Comparison of ENCODE assay signal across 1 cellular context in genomic region chr16:69935278-69935711, GRCh38.
TF ChIP-seq lines count a peak whose summit lies in the region.

No MANE protein-coding gene starts in this region.

TF ChIP-seq in H1, 55 proteins besides CTCF, POLR2A, EP300 and RAD21:
- no peak for TF ChIP-seq E2F6 (IDR thresholded peaks at IDR 0.05)
- no peak for TF ChIP-seq TCF12 (IDR thresholded peaks at IDR 0.05; ENCODE audit: low read depth, low read length)
- no peak for TF ChIP-seq ZNF274 (IDR thresholded peaks at IDR 0.05; ENCODE audit: borderline replicate concordance, extremely low read depth, low read length)
- TF ChIP-seq CTBP2 (IDR thresholded peaks at IDR 0.05; ENCODE audit: borderline replicate concordance, insufficient read depth, insufficient read length, low read length) = no peak
- no peak for TF ChIP-seq KDM1A (IDR thresholded peaks at IDR 0.05; ENCODE audit: borderline replicate concordance, low read length)
- no peak for TF ChIP-seq RNF2 (IDR thresholded peaks at IDR 0.05; ENCODE audit: borderline replicate concordance, low read depth, low read length, missing control alignments, poor library complexity, severe bottlenecking)
- TF ChIP-seq TAF7 (optimal IDR thresholded peaks at IDR 0.05; ENCODE audit: borderline replicate concordance, low read depth, low read length) = no peak
- no peak for TF ChIP-seq ATF3 (IDR thresholded peaks at IDR 0.05; ENCODE audit: insufficient read depth, low read depth, low read length)
- no peak for TF ChIP-seq HDAC6 (IDR thresholded peaks at IDR 0.05; ENCODE audit: low read depth, low read length)
- TF ChIP-seq EZH2 (IDR thresholded peaks at IDR 0.05; ENCODE audit: low read depth, low read length, severe bottlenecking) = no peak
- TF ChIP-seq CHD1 (IDR thresholded peaks at IDR 0.05; ENCODE audit: low read depth, low read length) = no peak
- TF ChIP-seq, protein P1, sequence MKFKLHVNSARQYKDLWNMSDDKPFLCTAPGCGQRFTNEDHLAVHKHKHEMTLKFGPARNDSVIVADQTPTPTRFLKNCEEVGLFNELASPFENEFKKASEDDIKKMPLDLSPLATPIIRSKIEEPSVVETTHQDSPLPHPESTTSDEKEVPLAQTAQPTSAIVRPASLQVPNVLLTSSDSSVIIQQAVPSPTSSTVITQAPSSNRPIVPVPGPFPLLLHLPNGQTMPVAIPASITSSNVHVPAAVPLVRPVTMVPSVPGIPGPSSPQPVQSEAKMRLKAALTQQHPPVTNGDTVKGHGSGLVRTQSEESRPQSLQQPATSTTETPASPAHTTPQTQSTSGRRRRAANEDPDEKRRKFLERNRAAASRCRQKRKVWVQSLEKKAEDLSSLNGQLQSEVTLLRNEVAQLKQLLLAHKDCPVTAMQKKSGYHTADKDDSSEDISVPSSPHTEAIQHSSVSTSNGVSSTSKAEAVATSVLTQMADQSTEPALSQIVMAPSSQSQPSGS (IDR thresholded peaks at IDR 0.05; ENCODE audit: low read length) = no peak
- TF ChIP-seq BCL11A (IDR thresholded peaks at IDR 0.05; ENCODE audit: low read depth in 2 of 2, low read length in 2 of 2) = no peak
- no peak for TF ChIP-seq KDM5A (IDR thresholded peaks at IDR 0.05; ENCODE audit: low read length)
TF ChIP-seq in H1: peak in this region for 0.
